In genomic region chr6:67735623-67736022, GRCh38 we compare ENCODE assay signal across 3 cellular contexts.
A peak's percentile ranks its signal among the peaks of the same experiment; 100 is the strongest.
TF ChIP-seq lines count a peak whose summit lies in the region.

No MANE protein-coding gene starts in this region.

TF ChIP-seq in HepG2, 621 proteins besides CTCF, POLR2A, EP300 and RAD21:
- TF ChIP-seq ZNF720 (CRISPR knock-in tag; IDR thresholded peaks at IDR 0.05) (no peak), E2F2 (CRISPR knock-in tag; IDR thresholded peaks at IDR 0.05; ENCODE audit: borderline replicate concordance) (no peak), MAFF (IDR thresholded peaks at IDR 0.05; ENCODE audit: low read depth, low read length) (peak; percentile 65), MAFK (conservative IDR thresholded peaks at IDR 0.05 in 1 of 2, IDR thresholded peaks at IDR 0.05 in 1 of 2; ENCODE audit: low read length in 2 of 2) (peak; percentile 45 to 75; a peak in 3 of 4 replicates)

TF ChIP-seq in IMR-90, 13 proteins besides CTCF, POLR2A, EP300 and RAD21:
- TF ChIP-seq USF2 (IDR thresholded peaks at IDR 0.05; ENCODE audit: low read depth, low read length) (no peak), MAFK (IDR thresholded peaks at IDR 0.05; ENCODE audit: low read depth, low read length) (peak; percentile 68), ELK1 (IDR thresholded peaks at IDR 0.05; ENCODE audit: borderline replicate concordance, low read depth, low read length) (no peak)

TF ChIP-seq in K562, 482 proteins besides CTCF, POLR2A, EP300 and RAD21:
- TF ChIP-seq PKNOX1 (IDR thresholded peaks at IDR 0.05) (no peak), C11orf30 (IDR thresholded peaks at IDR 0.05; ENCODE audit: low read depth) (peak; percentile 79), RCOR1 (IDR thresholded peaks at IDR 0.05; ENCODE audit: borderline replicate concordance in 1 of 2, low read depth in 2 of 2, low read length in 2 of 2) (no peak), ZNF444 (CRISPR knock-in tag; IDR thresholded peaks at IDR 0.05) (no peak), FOXK2 (conservative IDR thresholded peaks at IDR 0.05 in 1 of 2, IDR thresholded peaks at IDR 0.05 in 1 of 2; ENCODE audit: low read depth in 2 of 2) (no peak), MAFG (tag; conservative IDR thresholded peaks at IDR 0.05) (peak; percentile 60), ZNF316 (IDR thresholded peaks at IDR 0.05) (peak; percentile 94), XRCC4 (IDR thresholded peaks at IDR 0.05; ENCODE audit: extremely low read depth, insufficient read depth, insufficient read length) (no peak), SAFB2 (IDR thresholded peaks at IDR 0.05; ENCODE audit: borderline replicate concordance, low read depth, low read length, severe bottlenecking) (no peak), ZNF639 (CRISPR knock-in tag; conservative IDR thresholded peaks at IDR 0.05 in 1 of 2, IDR thresholded peaks at IDR 0.05 in 1 of 2) (no peak), ZNF146 (CRISPR knock-in tag; IDR thresholded peaks at IDR 0.05; ENCODE audit: unreplicated experiment) (no peak), PML (IDR thresholded peaks at IDR 0.05; ENCODE audit: low read length) (no peak), ZNF174 (CRISPR knock-in tag; IDR thresholded peaks at IDR 0.05) (no peak), RAD51 (IDR thresholded peaks at IDR 0.05; ENCODE audit: borderline replicate concordance, low read depth) (no peak)
